Comparison of ENCODE assay signal across 7 cellular contexts in genomic region chr1:2930016-2930815, GRCh38.
"Had no signal": no experiment of that assay in that cellular context is flagged by ENCODE, and none has a peak within 500 bp of the region (broad histone marks: within the 10 kb centered on the region; RNA-seq: fewer than 3 reads in every experiment).

No MANE protein-coding gene starts in this region.

- H3K4me3 Mint-ChIP-seq: GM23338, H9, IgD-negative memory B cell had no signal

- H2AFZ ChIP-seq: GM23338 had no signal

- FAIRE-seq: H1, H54, HTR-8/SVneo had no signal

- ATAC-seq: GM23338 had no signal

- H3K4me2 ChIP-seq: GM23338 had no signal

- H3K4me3 ChIP-seq: GM23338 had no signal

- H3K4me1 Mint-ChIP-seq: GM23338, H9 had no signal

- DNase-seq: H9, HCEC 1CT had no signal

- H3K27ac Mint-ChIP-seq: GM23338, H9 had no signal

- H3K36me3 Mint-ChIP-seq: IgD-negative memory B cell had no signal

- H3K9me3 Mint-ChIP-seq: IgD-negative memory B cell had no signal
